Comparison of ENCODE assay signal across 8 cellular contexts in the genomic region with DNA sequence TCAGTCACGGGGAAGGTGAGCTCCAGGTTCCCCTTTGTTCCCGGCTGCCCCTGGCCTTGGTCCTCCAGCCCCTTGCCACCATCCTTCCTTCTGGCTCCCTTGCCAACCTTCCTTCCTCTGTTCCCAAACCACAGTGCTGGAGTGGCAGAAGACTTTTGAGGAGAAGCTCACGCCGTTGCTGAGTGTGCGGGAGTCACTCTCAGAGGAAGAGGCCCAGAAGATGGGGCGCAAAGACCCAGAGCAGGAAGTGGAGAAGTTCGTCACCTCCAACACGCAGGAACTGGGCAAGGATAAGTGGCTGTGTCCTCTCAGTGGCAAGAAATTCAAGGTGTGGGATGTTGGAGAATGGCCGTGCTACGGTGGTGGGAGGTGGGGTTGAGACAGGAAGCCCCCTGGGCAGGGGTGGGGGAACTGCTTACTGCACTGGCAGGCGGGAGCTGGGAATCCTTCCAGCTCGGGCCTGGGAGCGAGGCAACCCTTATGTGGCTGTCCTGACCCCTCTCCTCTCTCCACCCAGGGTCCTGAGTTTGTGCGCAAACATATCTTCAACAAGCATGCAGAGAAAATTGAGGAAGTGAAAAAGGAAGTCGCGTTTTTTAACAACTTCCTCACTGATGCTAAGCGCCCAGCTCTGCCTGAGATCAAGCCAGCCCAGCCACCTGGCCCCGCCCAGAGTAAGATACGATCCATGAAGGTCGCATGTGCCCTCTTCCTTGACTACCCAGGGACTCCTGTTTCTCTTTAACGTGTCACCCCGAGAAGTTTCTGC. TPM values are rescaled to one million over a fixed set of nuclear protein-coding genes. Genes with fewer than 3 reads are reported as not detected.
DNase-seq lines count a peak whose midpoint lies in the region; ATAC-seq and TF ChIP-seq lines count a peak whose summit lies in the region.

No MANE protein-coding gene starts in this region.

- peaks cover 48% of the 10 kb centered on the region for H3K36me3 ChIP-seq in CD4-positive, CD25-positive, alpha-beta regulatory T cell (ENCODE audit: control insufficient read depth, insufficient read depth, low read length)
- peaks cover 66% of the 10 kb centered on the region for H3K36me3 ChIP-seq in KOPT-K1 (ENCODE audit: insufficient read depth, low read length)
- peaks cover 62% of the 10 kb centered on the region for H3K36me3 ChIP-seq in brain microvascular endothelial cell (replicated peaks)

- CTCF ChIA-PET in activated CD8-positive, alpha-beta memory T cell treated with anti-CD3 and anti-CD28 coated beads, Interleukin-2, amount 10 ng/mL, durations not matched to agents 7 days and 5 days (lab: Charles Lee): interaction anchor here (0.7 to 5.4 kb wide), 8 partner anchors 10 to 320 kb away, joined by 3 to 44 read pairs (median 4); partner anchors contain the start of genes POP7, SLC12A9 and SRRT

- H3K27ac ChIP-seq in CD4-positive, CD25-positive, alpha-beta regulatory T cell (ENCODE audit: insufficient read depth, low read length, poor library complexity, severe bottlenecking): peak overlapping the region; percentile 78
- H3K27ac ChIP-seq in KOPT-K1 (ENCODE audit: low read depth, low read length, poor library complexity, severe bottlenecking) (peak overlapping the region; percentile 33), brain microvascular endothelial cell (no peak overlapping the region), substantia nigra (ENCODE audit: low read depth, low read length, poor library complexity, severe bottlenecking) (no peak overlapping the region)

- H3K4me3 ChIP-seq in CD4-positive, CD25-positive, alpha-beta regulatory T cell (ENCODE audit: low read depth, low read length): peak overlapping the region; percentile 48
- no peak overlapping the region for H3K4me3 ChIP-seq in brain microvascular endothelial cell (ENCODE audit: low read depth, low read length)

- H3K27me3 ChIP-seq in CD4-positive, CD25-positive, alpha-beta regulatory T cell (ENCODE audit: control insufficient read depth, insufficient read depth, low read length): no peaks in the 10 kb centered on the region
- H3K27me3 ChIP-seq in brain microvascular endothelial cell (replicated peaks): no peaks in the 10 kb centered on the region

- peaks cover 0 to 56% (median 32%) of the 10 kb centered on the region in 4 donors for H3K4me1 Mint-ChIP-seq in CD4-positive, CD25-positive, alpha-beta regulatory T cell
- peaks cover 61% of the 10 kb centered on the region for H3K4me1 Mint-ChIP-seq in activated CD8-positive, alpha-beta memory T cell treated with anti-CD3 and anti-CD28 coated beads, Interleukin-2, amount 10 ng/mL, durations not matched to agents 7 days and 5 days

- H3K27me3 Mint-ChIP-seq in CD4-positive, CD25-positive, alpha-beta regulatory T cell: peaks cover 24% of the 10 kb centered on the region
- H3K27me3 Mint-ChIP-seq in activated CD8-positive, alpha-beta memory T cell treated with anti-CD3 and anti-CD28 coated beads, Interleukin-2, amount 10 ng/mL, durations not matched to agents 7 days and 5 days: peaks cover 11% of the 10 kb centered on the region

- ATAC-seq in CD4-positive, CD25-positive, alpha-beta regulatory T cell (ENCODE audit: low read depth in 2 of 2): peak; percentile 24 to 37
- ATAC-seq in GM21367 (IDR thresholded peaks at IDR 0.05; ENCODE audit: unreplicated experiment): peak; percentile 34
- peak; percentile 40 for ATAC-seq in activated CD8-positive, alpha-beta memory T cell treated with anti-CD3 and anti-CD28 coated beads, Interleukin-2, amount 10 ng/mL, durations not matched to agents 7 days and 5 days

- peaks cover 0 to 2% (median 0%) of the 10 kb centered on the region in 7 donors for H3K9me3 Mint-ChIP-seq in CD4-positive, CD25-positive, alpha-beta regulatory T cell
- H3K9me3 Mint-ChIP-seq in activated CD8-positive, alpha-beta memory T cell treated with anti-CD3 and anti-CD28 coated beads, Interleukin-2, amount 10 ng/mL, durations not matched to agents 7 days and 5 days (ENCODE audit: low read depth): no peaks in the 10 kb centered on the region

- no peak for TF ChIP-seq CTCF in brain microvascular endothelial cell (IDR thresholded peaks at IDR 0.05; ENCODE audit: low read depth, low read length, missing control alignments)

- peak; percentile 49 to 84 (median 63) for DNase-seq in CD4-positive, CD25-positive, alpha-beta regulatory T cell
- peak; percentile 85 for DNase-seq in activated CD8-positive, alpha-beta memory T cell treated with anti-CD3 and anti-CD28 coated beads, Interleukin-2, amount 10 ng/mL, durations not matched to agents 7 days and 5 days
- DNase-seq in lung microvascular endothelial cell (ENCODE audit: low read depth in 2 of 2) (peak; percentile 54 to 86), brain microvascular endothelial cell (no peak), substantia nigra (lab: John Stamatoyannopoulos, UW) (no peak), NCI-H345 (lab: John Stamatoyannopoulos, UW) (no peak)

- H3K27ac Mint-ChIP-seq in CD4-positive, CD25-positive, alpha-beta regulatory T cell: peak overlapping the region; percentile 96 to 97 (median 96)
- H3K27ac Mint-ChIP-seq in activated CD8-positive, alpha-beta memory T cell treated with anti-CD3 and anti-CD28 coated beads, Interleukin-2, amount 10 ng/mL, durations not matched to agents 7 days and 5 days: peak overlapping the region; percentile 94

- H3K9me3 ChIP-seq in CD4-positive, CD25-positive, alpha-beta regulatory T cell (ENCODE audit: control insufficient read depth in 2 of 2, low read length in 2 of 2): no peaks in the 10 kb centered on the region
- no peaks in the 10 kb centered on the region for H3K9me3 ChIP-seq in KOPT-K1 (ENCODE audit: insufficient read depth, low read length, poor library complexity, severe bottlenecking)

- H3K36me3 Mint-ChIP-seq in CD4-positive, CD25-positive, alpha-beta regulatory T cell: peaks cover 53% of the 10 kb centered on the region
- H3K36me3 Mint-ChIP-seq in activated CD8-positive, alpha-beta memory T cell treated with anti-CD3 and anti-CD28 coated beads, Interleukin-2, amount 10 ng/mL, durations not matched to agents 7 days and 5 days: peaks cover 53% of the 10 kb centered on the region

- in situ Hi-C loops in brain microvascular endothelial cell (cut with HindIII; ENCODE audit: low pct_ligation_motif_present, low sequenced_read_pairs): no loop called here

- H3K4me3 Mint-ChIP-seq in CD4-positive, CD25-positive, alpha-beta regulatory T cell: peak overlapping the region; percentile 86 to 92 (median 88)
- peak overlapping the region; percentile 77 for H3K4me3 Mint-ChIP-seq in activated CD8-positive, alpha-beta memory T cell treated with anti-CD3 and anti-CD28 coated beads, Interleukin-2, amount 10 ng/mL, durations not matched to agents 7 days and 5 days

- peaks cover 36% of the 10 kb centered on the region for H3K4me1 ChIP-seq in CD4-positive, CD25-positive, alpha-beta regulatory T cell (ENCODE audit: control insufficient read depth, insufficient read depth, low read length, poor library complexity, severe bottlenecking)

RNA-seq across cellular contexts. Expression of gene UFSP1, which starts 2.1 kb away (rescaled TPM):
- 0.94 TPM for total RNA-seq in CD4-positive, CD25-positive, alpha-beta regulatory T cell
- 1 to 10 TPM in 3 of 4 donors, under 1 TPM in 1; 0.39 to 4.8 (median 1.9) TPM for polyA plus RNA-seq in CD4-positive, CD25-positive, alpha-beta regulatory T cell
- total RNA-seq in activated CD8-positive, alpha-beta memory T cell treated with anti-CD3 and anti-CD28 coated beads, Interleukin-2, amount 10 ng/mL, durations not matched to agents 7 days and 5 days: 1 to 10 TPM; 2.3 to 2.7 TPM
- 1.5 and 2.2 TPM in 2 replicates for total RNA-seq in lung microvascular endothelial cell

RNA-seq across cellular contexts. Expression of gene ACHE, which starts 8.3 kb away (rescaled TPM):
- 0.20 TPM for total RNA-seq in CD4-positive, CD25-positive, alpha-beta regulatory T cell
- polyA plus RNA-seq in CD4-positive, CD25-positive, alpha-beta regulatory T cell: not detected
- total RNA-seq in activated CD8-positive, alpha-beta memory T cell treated with anti-CD3 and anti-CD28 coated beads, Interleukin-2, amount 10 ng/mL, durations not matched to agents 7 days and 5 days: under 1 TPM in 1 of 2 experiments, not detected in 1; 0.23 TPM
- 1.7 and 3.4 TPM in 2 replicates for total RNA-seq in lung microvascular endothelial cell

RNA-seq across cellular contexts. Expression of gene SRRT, which starts 12.5 kb away (rescaled TPM):
- 234 TPM for total RNA-seq in CD4-positive, CD25-positive, alpha-beta regulatory T cell
- polyA plus RNA-seq in CD4-positive, CD25-positive, alpha-beta regulatory T cell: 10 to 100 TPM; 31.9 to 40.7 (median 36.7) TPM
- 100 to 1,000 TPM; 290 to 312 TPM for total RNA-seq in activated CD8-positive, alpha-beta memory T cell treated with anti-CD3 and anti-CD28 coated beads, Interleukin-2, amount 10 ng/mL, durations not matched to agents 7 days and 5 days
- 29.9 and 34.9 TPM in 2 replicates for total RNA-seq in lung microvascular endothelial cell

RNA-seq across cellular contexts. Expression of gene TRIP6, which starts 20.2 kb away (rescaled TPM):
- total RNA-seq in CD4-positive, CD25-positive, alpha-beta regulatory T cell: 8.4 TPM
- polyA plus RNA-seq in CD4-positive, CD25-positive, alpha-beta regulatory T cell: 1 to 10 TPM; 2.8 to 5.8 (median 3.5) TPM
- total RNA-seq in activated CD8-positive, alpha-beta memory T cell treated with anti-CD3 and anti-CD28 coated beads, Interleukin-2, amount 10 ng/mL, durations not matched to agents 7 days and 5 days: 10 to 100 TPM; 38.2 to 39.3 TPM
- 36.4 and 41.3 TPM in 2 replicates for total RNA-seq in lung microvascular endothelial cell

RNA-seq across cellular contexts. Expression of gene SLC12A9, which starts 34.9 kb away (rescaled TPM):
- 42.7 TPM for total RNA-seq in CD4-positive, CD25-positive, alpha-beta regulatory T cell
- polyA plus RNA-seq in CD4-positive, CD25-positive, alpha-beta regulatory T cell: 1 to 10 TPM; 5.7 to 8.6 (median 6.1) TPM
- 10 to 100 TPM; 28.6 to 30.1 TPM for total RNA-seq in activated CD8-positive, alpha-beta memory T cell treated with anti-CD3 and anti-CD28 coated beads, Interleukin-2, amount 10 ng/mL, durations not matched to agents 7 days and 5 days
- 34.0 and 39.3 TPM in 2 replicates for total RNA-seq in lung microvascular endothelial cell

Comparison
In these comparisons a context has a peak if more than half of its experiments do, and no peak if none do; other contexts are left out.
1. DNase-seq: peak in CD4-positive, CD25-positive, alpha-beta regulatory T cell (3 of 3), activated CD8-positive, alpha-beta memory T cell treated with anti-CD3 and anti-CD28 coated beads, Interleukin-2, amount 10 ng/mL, durations not matched to agents 7 days and 5 days (single experiment) and lung microvascular endothelial cell (2 of 2); none in brain microvascular endothelial cell (single experiment), substantia nigra (0 of 49) and NCI-H345 (single experiment).
2. H3K27ac ChIP-seq: peak in CD4-positive, CD25-positive, alpha-beta regulatory T cell (single experiment) and KOPT-K1 (single experiment); none in brain microvascular endothelial cell (single experiment) and substantia nigra (single experiment).
3. Peak in every context shown above with its lines, with median percentiles within 50 percentile points of each other: ATAC-seq.